8 cellular contexts compared by ENCODE assay signal in genomic region chr1:245807306-245807705, GRCh38.
DNase-seq lines count a peak whose midpoint lies in the region; ATAC-seq and TF ChIP-seq lines count a peak whose summit lies in the region.

No MANE protein-coding gene starts in this region.

- H3K4me3 Mint-ChIP-seq in T-helper 17 cell (no peak overlapping the region), endothelial cell (ENCODE audit: unreplicated experiment) (no peak overlapping the region)
- H3K4me3 Mint-ChIP-seq in activated CD4-positive, alpha-beta T cell treated with anti-CD3 and anti-CD28 coated beads for 36 hours: no peak overlapping the region

- peak overlapping the region; percentile 6 for H3K27ac ChIP-seq in osteoblast (ENCODE audit: low read depth, low read length)

- H3K36me3 Mint-ChIP-seq in T-helper 17 cell (ENCODE audit: low read depth) (no peaks in the 10 kb centered on the region), endothelial cell (ENCODE audit: low read depth, unreplicated experiment) (no peaks in the 10 kb centered on the region)
- peaks cover 1% of the 10 kb centered on the region for H3K36me3 Mint-ChIP-seq in activated CD4-positive, alpha-beta T cell treated with anti-CD3 and anti-CD28 coated beads for 36 hours (ENCODE audit: low read depth)

- H3K9me3 ChIP-seq in osteoblast (ENCODE audit: low read depth, low read length) (no peaks in the 10 kb centered on the region), T-helper 17 cell (ENCODE audit: control insufficient read depth, low read length, poor library complexity, severe bottlenecking) (no peaks in the 10 kb centered on the region)

- H3K4me3 ChIP-seq in osteoblast (ENCODE audit: insufficient read depth, low read length): no peak overlapping the region

- POLR2A ChIA-PET in activated CD4-positive, alpha-beta T cell treated with anti-CD3 and anti-CD28 coated beads for 36 hours (lab: Charles Lee): no interaction called here
- POLR2A ChIA-PET in HEK293T (lab: Yijun Ruan, JAX): no interaction called here

- H3K27me3 ChIP-seq in osteoblast (ENCODE audit: insufficient read depth, low read length): no peaks in the 10 kb centered on the region

- no peaks in the 10 kb centered on the region for H3K79me2 ChIP-seq in osteoblast (ENCODE audit: insufficient read depth, low read length)

- H3K27ac Mint-ChIP-seq in T-helper 17 cell (no peak overlapping the region), endothelial cell (ENCODE audit: unreplicated experiment) (no peak overlapping the region)
- no peak overlapping the region for H3K27ac Mint-ChIP-seq in activated CD4-positive, alpha-beta T cell treated with anti-CD3 and anti-CD28 coated beads for 36 hours

- H2AFZ ChIP-seq in osteoblast (ENCODE audit: low read length): peak overlapping the region; percentile 71

- H3K4me1 Mint-ChIP-seq in T-helper 17 cell: peaks cover 4% of the 10 kb centered on the region
- H3K4me1 Mint-ChIP-seq in endothelial cell (ENCODE audit: unreplicated experiment): peaks cover 11% of the 10 kb centered on the region
- peaks cover 3% of the 10 kb centered on the region for H3K4me1 Mint-ChIP-seq in activated CD4-positive, alpha-beta T cell treated with anti-CD3 and anti-CD28 coated beads for 36 hours

- CTCF ChIA-PET in activated CD4-positive, alpha-beta T cell treated with anti-CD3 and anti-CD28 coated beads for 36 hours (lab: Charles Lee): no interaction called here
- CTCF ChIA-PET in HEK293T (lab: Yijun Ruan, JAX): no interaction called here

- DNase-seq in NCI-H526 treated with DMSO at 0.1 percent for 48 hours (lab: John Stamatoyannopoulos, UW) (peak; percentile 59), osteoblast (ENCODE audit: insufficient read length, low spot score, missing footprints) (no peak), T-helper 17 cell (no peak), endothelial cell (ENCODE audit: low spot score) (no peak), HEK293T (ENCODE audit: extremely low spot score) (no peak)
- DNase-seq in activated CD4-positive, alpha-beta T cell treated with anti-CD3 and anti-CD28 coated beads for 36 hours: no peak

- peak; percentile 80 for ATAC-seq in GM18907 (IDR thresholded peaks at IDR 0.05; ENCODE audit: unreplicated experiment)
- peak; percentile 81 for ATAC-seq in HG02885 (IDR thresholded peaks at IDR 0.05; ENCODE audit: poor library complexity, unreplicated experiment)
- no peak for ATAC-seq in T-helper 17 cell
- ATAC-seq in activated CD4-positive, alpha-beta T cell treated with anti-CD3 and anti-CD28 coated beads for 36 hours: no peak

- H3K36me3 ChIP-seq in osteoblast (ENCODE audit: insufficient read depth, low read length): no peaks in the 10 kb centered on the region

- H4K20me1 ChIP-seq in osteoblast (ENCODE audit: insufficient read depth, low read length): no peaks in the 10 kb centered on the region

- intact Hi-C loops in activated CD4-positive, alpha-beta T cell treated with anti-CD3 and anti-CD28 coated beads for 36 hours (cut with DNase I, micrococcal nuclease): no loop called here

- peak overlapping the region; percentile 5 for H3K4me2 ChIP-seq in osteoblast (ENCODE audit: insufficient read depth, low read length)

- TF ChIP-seq CTCF in osteoblast (IDR thresholded peaks at IDR 0.05; ENCODE audit: extremely low read depth, low read depth, low read length): no peak
- TF ChIP-seq CTCF in endothelial cell (IDR thresholded peaks at IDR 0.05; ENCODE audit: unreplicated experiment): no peak

- H3K27me3 Mint-ChIP-seq in T-helper 17 cell (no peaks in the 10 kb centered on the region), endothelial cell (ENCODE audit: unreplicated experiment) (peaks cover 6% of the 10 kb centered on the region)
- no peaks in the 10 kb centered on the region for H3K27me3 Mint-ChIP-seq in activated CD4-positive, alpha-beta T cell treated with anti-CD3 and anti-CD28 coated beads for 36 hours

- no peaks in the 10 kb centered on the region for H3K9me3 Mint-ChIP-seq in endothelial cell (ENCODE audit: unreplicated experiment)
- no peaks in the 10 kb centered on the region for H3K9me3 Mint-ChIP-seq in activated CD4-positive, alpha-beta T cell treated with anti-CD3 and anti-CD28 coated beads for 36 hours (ENCODE audit: low read depth)

- H3K4me1 ChIP-seq in osteoblast (ENCODE audit: insufficient read depth, low read length): peaks cover 10% of the 10 kb centered on the region

TF ChIP-seq in HEK293T, 16 proteins besides CTCF, POLR2A, EP300 and RAD21:
- TF ChIP-seq FOXA1 (IDR thresholded peaks at IDR 0.05) (no peak), ELF4 (IDR thresholded peaks at IDR 0.05) (no peak), CTBP1 (IDR thresholded peaks at IDR 0.05; ENCODE audit: borderline replicate concordance) (no peak), PKNOX1 (IDR thresholded peaks at IDR 0.05) (no peak), ARNT (IDR thresholded peaks at IDR 0.05) (no peak), SP1 (IDR thresholded peaks at IDR 0.05) (no peak), LEF1 (IDR thresholded peaks at IDR 0.05; ENCODE audit: borderline replicate concordance) (no peak), BHLHE40 (IDR thresholded peaks at IDR 0.05; ENCODE audit: borderline replicate concordance) (no peak), L3MBTL2 (conservative IDR thresholded peaks at IDR 0.05) (no peak)

Comparison
In these comparisons a context has a peak if more than half of its experiments do, and no peak if none do; other contexts are left out.
1. ATAC-seq: peak in GM18907 (single experiment) and HG02885 (single experiment); none in T-helper 17 cell (single experiment) and activated CD4-positive, alpha-beta T cell treated with anti-CD3 and anti-CD28 coated beads for 36 hours (single experiment).